In genomic region chr14:71491925-71492324, GRCh38 we compare ENCODE assay signal across 16 cellular contexts.
DNase-seq lines count a peak whose midpoint lies in the region; ATAC-seq and TF ChIP-seq lines count a peak whose summit lies in the region.
"Had no signal": no experiment of that assay in that cellular context is flagged by ENCODE, and none has a peak within 500 bp of the region (broad histone marks: within the 10 kb centered on the region; RNA-seq: fewer than 3 reads in every experiment).

No MANE protein-coding gene starts in this region.

- peaks cover 12% of the 10 kb centered on the region for H3K36me3 Mint-ChIP-seq in osteocyte (ENCODE audit: unreplicated experiment)
- peaks cover 12% of the 10 kb centered on the region for H3K36me3 Mint-ChIP-seq in activated T-cell treated with anti-CD3 and anti-CD28 coated beads, Interleukin-2, amount 50 U/mL, for 4 hours (ENCODE audit: insufficient read depth)

- no peaks in the 10 kb centered on the region for H3K27me3 Mint-ChIP-seq in osteocyte (ENCODE audit: unreplicated experiment)
- H3K27me3 Mint-ChIP-seq in activated T-cell treated with anti-CD3 and anti-CD28 coated beads, Interleukin-2, amount 50 U/mL, for 4 hours (ENCODE audit: low read depth), result no peaks in the 10 kb centered on the region
- H3K27me3 Mint-ChIP-seq: activated CD4-positive, alpha-beta memory T cell treated with anti-CD3 and anti-CD28 coated beads, Interleukin-2, amount 10 ng/mL, durations not matched to agents 7 days and 5 days had no signal

- H3K4me3 Mint-ChIP-seq in osteocyte (ENCODE audit: unreplicated experiment), result no peak overlapping the region
- no peak overlapping the region for H3K4me3 Mint-ChIP-seq in activated T-cell treated with anti-CD3 and anti-CD28 coated beads, Interleukin-2, amount 50 U/mL, for 4 hours
- H3K4me3 Mint-ChIP-seq: activated CD4-positive, alpha-beta memory T cell treated with anti-CD3 and anti-CD28 coated beads, Interleukin-2, amount 10 ng/mL, durations not matched to agents 7 days and 5 days; HFFc6 had no signal

- no peaks in the 10 kb centered on the region for H4K20me1 ChIP-seq in fibroblast of lung (ENCODE audit: control insufficient read depth, extremely low read depth, insufficient read depth, low read length)

- no peaks in the 10 kb centered on the region for H3K9me3 ChIP-seq in fibroblast of lung (ENCODE audit: control insufficient read depth, insufficient read depth, low read depth, low read length)

- no peaks in the 10 kb centered on the region for H3K36me3 ChIP-seq in fibroblast of lung (ENCODE audit: control insufficient read depth, insufficient read depth, low read length)
- H3K36me3 ChIP-seq: brain microvascular endothelial cell had no signal

- peak overlapping the region; percentile 12 for H2AFZ ChIP-seq in fibroblast of lung (ENCODE audit: low read length)

- peak; percentile 60 for DNase-seq in AG20443 (ENCODE audit: low spot score)
- DNase-seq in SK-MEL-5 (ENCODE audit: low read depth, low spot score), result peak; percentile 66
- peak; percentile 24 to 60 for DNase-seq in fibroblast of lung (ENCODE audit: low read depth in 2 of 2)
- no peak for DNase-seq in osteocyte (ENCODE audit: extremely low spot score, unreplicated experiment)
- no peak for DNase-seq in activated T-cell treated with anti-CD3 and anti-CD28 coated beads, Interleukin-2, amount 50 U/mL, for 4 hours
- no peak for DNase-seq in T-helper 2 cell
- no peak for DNase-seq in central memory CD4-positive, alpha-beta T cell
- no peak for DNase-seq in NCI-H1436 (lab: John Stamatoyannopoulos, UW)
- DNase-seq: activated CD4-positive, alpha-beta memory T cell treated with anti-CD3 and anti-CD28 coated beads, Interleukin-2, amount 10 ng/mL, durations not matched to agents 7 days and 5 days; brain microvascular endothelial cell; effector CD4-positive, alpha-beta T cell; HFFc6; NCI-H2227 treated with DMSO at 0.1 percent for 48 hours; stimulated activated CD4-positive, alpha-beta T cell treated with anti-CD3 and anti-CD28 coated beads, Interleukin-15, amount 100 ng/mL, for 24 hours had no signal

- no peaks in the 10 kb centered on the region for H3K79me2 ChIP-seq in fibroblast of lung (ENCODE audit: control insufficient read depth, insufficient read depth, low read length)

- H3K27me3 ChIP-seq in fibroblast of lung (ENCODE audit: control insufficient read depth, insufficient read depth, low read length), result no peaks in the 10 kb centered on the region
- H3K27me3 ChIP-seq: brain microvascular endothelial cell had no signal

- peak overlapping the region; percentile 21 for H3K27ac Mint-ChIP-seq in osteocyte (ENCODE audit: unreplicated experiment)
- H3K27ac Mint-ChIP-seq: activated CD4-positive, alpha-beta memory T cell treated with anti-CD3 and anti-CD28 coated beads, Interleukin-2, amount 10 ng/mL, durations not matched to agents 7 days and 5 days; HFFc6 had no signal

- peaks cover 36% of the 10 kb centered on the region for H3K4me1 Mint-ChIP-seq in osteocyte (ENCODE audit: unreplicated experiment)
- H3K4me1 Mint-ChIP-seq in activated T-cell treated with anti-CD3 and anti-CD28 coated beads, Interleukin-2, amount 50 U/mL, for 4 hours (ENCODE audit: low read depth), result peaks cover 15% of the 10 kb centered on the region

- H3K9me3 Mint-ChIP-seq in osteocyte (ENCODE audit: unreplicated experiment), result no peaks in the 10 kb centered on the region
- no peaks in the 10 kb centered on the region for H3K9me3 Mint-ChIP-seq in activated T-cell treated with anti-CD3 and anti-CD28 coated beads, Interleukin-2, amount 50 U/mL, for 4 hours

- no peak overlapping the region for H3K9ac ChIP-seq in fibroblast of lung (ENCODE audit: insufficient read depth, low read length)
- H3K9ac ChIP-seq: KMS-11 had no signal

- peaks cover 4% of the 10 kb centered on the region for H3K4me1 ChIP-seq in fibroblast of lung (ENCODE audit: control insufficient read depth, extremely low read depth, insufficient read depth, low read length)

- TF ChIP-seq CTCF in fibroblast of lung (conservative IDR thresholded peaks at IDR 0.05 in 1 of 2, IDR thresholded peaks at IDR 0.05 in 1 of 2; ENCODE audit: low read depth in 1 of 2, low read length in 2 of 2), result no peak
- TF ChIP-seq CTCF in osteocyte (IDR thresholded peaks at IDR 0.05), result no peak

- in situ Hi-C loops in SK-MEL-5 (cut with HindIII; ENCODE audit: low pct_unique_long_range_greater_than_20kb, low sequenced_read_pairs), result no loop called here

- peak overlapping the region; percentile 38 for H3K4me2 ChIP-seq in fibroblast of lung (ENCODE audit: extremely low read depth, insufficient read depth, low read length)
- H3K4me2 ChIP-seq: KMS-11 had no signal

- no peak overlapping the region for H3K4me3 ChIP-seq in fibroblast of lung (replicated peaks in 1 of 4; ENCODE audit: control extremely low read depth in 1 of 4, insufficient read depth in 1 of 4, low read depth in 3 of 4, low read length in 4 of 4)

- H3K27ac ChIP-seq in fibroblast of lung (ENCODE audit: insufficient read depth, low read length), result peak overlapping the region; percentile 7
- H3K27ac ChIP-seq: brain microvascular endothelial cell, KMS-11 had no signal

- ATAC-seq in activated T-cell treated with anti-CD3 and anti-CD28 coated beads, Interleukin-2, amount 50 U/mL, for 4 hours, result no peak
- ATAC-seq: SK-N-SH treated with all-trans-retinoic acid at 6 μM for 48 hours had no signal

Comparison
In these comparisons a context has a peak if more than half of its experiments do, and no peak if none do; other contexts are left out.
1. DNase-seq: peak in AG20443 (single experiment), SK-MEL-5 (single experiment) and fibroblast of lung (2 of 2); none in osteocyte (single experiment), activated T-cell treated with anti-CD3 and anti-CD28 coated beads, Interleukin-2, amount 50 U/mL, for 4 hours (single experiment), T-helper 2 cell (0 of 5), central memory CD4-positive, alpha-beta T cell (single experiment) and NCI-H1436 (single experiment).